Comparison of ENCODE assay signal across 20 cellular contexts in the genomic region with DNA sequence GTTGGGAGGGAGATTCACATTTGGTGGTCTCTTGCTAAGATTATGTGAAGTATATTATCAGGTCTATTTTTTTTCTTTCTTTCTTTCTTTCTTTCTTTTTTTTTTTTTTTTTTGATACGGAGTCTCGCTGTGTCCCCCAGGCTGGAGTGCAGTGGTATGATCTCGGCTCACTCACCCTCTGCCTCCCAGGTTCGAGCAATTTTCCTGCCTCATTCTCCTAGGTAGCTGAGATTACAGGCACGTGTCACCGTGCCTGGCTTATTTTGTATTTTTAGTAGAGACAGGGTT. TPM values are rescaled to one million over a fixed set of nuclear protein-coding genes. Genes with fewer than 3 reads are reported as not detected.
A peak's percentile ranks its signal among the peaks of the same experiment; 100 is the strongest.
DNase-seq lines count a peak whose midpoint lies in the region; ATAC-seq, FAIRE-seq and TF ChIP-seq lines count a peak whose summit lies in the region.
"Had no signal": no experiment of that assay in that cellular context is flagged by ENCODE, and none has a peak within 500 bp of the region (broad histone marks: within the 10 kb centered on the region; RNA-seq: fewer than 3 reads in every experiment).

No MANE protein-coding gene starts in this region.

- peaks cover 3% of the 10 kb centered on the region for H3K9me3 Mint-ChIP-seq in activated naive CD8-positive, alpha-beta T cell (ENCODE audit: low read depth)
- H3K9me3 Mint-ChIP-seq in activated naive CD8-positive, alpha-beta T cell treated with anti-CD3 and anti-CD28 coated beads, Interleukin-2, amount 50 U/mL, for 24 hours: peaks cover 9% of the 10 kb centered on the region
- peaks cover 4% of the 10 kb centered on the region for H3K9me3 Mint-ChIP-seq in CD8-positive, alpha-beta T cell
- H3K9me3 Mint-ChIP-seq in stimulated activated memory B cell treated with anti-CD40 and anti-IgM and Interleukin-4, amounts not matched to agents 10 μg/mL and 1 μg/mL and 100 μg/mL, for 72 hours: peaks cover 10% of the 10 kb centered on the region

- DNase-seq in activated naive CD8-positive, alpha-beta T cell treated with anti-CD3 and anti-CD28 coated beads, Interleukin-2, amount 50 U/mL, for 24 hours: no peak
- DNase-seq in CD8-positive, alpha-beta T cell: no peak
- DNase-seq in K562 (ENCODE audit: extremely low read depth in 1 of 4, low spot score in 3 of 4): no peak
- DNase-seq in NOMO-1 (lab: John Stamatoyannopoulos, UW; ENCODE audit: unreplicated experiment in 2 of 2): no peak
- no peak for DNase-seq in heart left ventricle
- DNase-seq: C1 segment of cervical spinal cord, DMS 273 treated with DMSO at 0.1 percent for 48 hours, DND-41, KG1, NCI-H1417, NCI-H187, NCI-H2107, NCI-H510A, NCI-H748 treated with DMSO at 0.1 percent for 48 hours, OCI-M1, SHP77 had no signal

- H3K9me1 ChIP-seq in K562 (ENCODE audit: control insufficient read depth, insufficient read depth, low read length): no peaks in the 10 kb centered on the region

- no peak overlapping the region for H3K4me3 ChIP-seq in CD8-positive, alpha-beta T cell (ENCODE audit: low read depth, low read length)
- H3K4me3 ChIP-seq in K562 (no peak overlapping the region), heart left ventricle (no peak overlapping the region)

- H2AFZ ChIP-seq in K562 (ENCODE audit: low read depth, low read length): no peak overlapping the region

- peak overlapping the region; percentile 38 for H3K27ac Mint-ChIP-seq in activated naive CD8-positive, alpha-beta T cell
- H3K27ac Mint-ChIP-seq in activated naive CD8-positive, alpha-beta T cell treated with anti-CD3 and anti-CD28 coated beads, Interleukin-2, amount 50 U/mL, for 24 hours: no peak overlapping the region
- H3K27ac Mint-ChIP-seq in CD8-positive, alpha-beta T cell: peak overlapping the region; percentile 9
- peak overlapping the region; percentile 47 for H3K27ac Mint-ChIP-seq in stimulated activated memory B cell treated with anti-CD40 and anti-IgM and Interleukin-4, amounts not matched to agents 10 μg/mL and 1 μg/mL and 100 μg/mL, for 72 hours

- no peak overlapping the region for H3K9ac ChIP-seq in K562 (ENCODE audit: insufficient read depth in 1 of 2, low read depth in 2 of 2, low read length in 2 of 2)

- no peak for TF ChIP-seq RAD21 in K562 (CRISPR knock-in tag; conservative IDR thresholded peaks at IDR 0.05 in 1 of 2, IDR thresholded peaks at IDR 0.05 in 1 of 2)

- in situ Hi-C loops in K562 (cut with MboI): no loop called here

- FAIRE-seq in K562 (lab: Jason Lieb, UNC): no peak
- FAIRE-seq: H54, HepG2 had no signal

- H3K9me3 ChIP-seq in CD8-positive, alpha-beta T cell (ENCODE audit: low read length): no peaks in the 10 kb centered on the region
- H3K9me3 ChIP-seq in K562 (replicated peaks; ENCODE audit: control insufficient read depth, insufficient read depth, low read depth, low read length) (no peaks in the 10 kb centered on the region), heart left ventricle (no peaks in the 10 kb centered on the region)

- POLR2A ChIA-PET in CD8-positive, alpha-beta T cell (lab: Charles Lee): no interaction called here
- POLR2A ChIA-PET in K562 (lab: Yijun Ruan, JAX): interaction anchor here (0.6 kb wide), 1 partner anchor 869 kb away, joined by 3 read pairs; no protein-coding TSS in a partner anchor

- no peak for TF ChIP-seq EP300 in K562 (IDR thresholded peaks at IDR 0.05; ENCODE audit: low read length)

- no peak for TF ChIP-seq CTCF in CD8-positive, alpha-beta T cell (IDR thresholded peaks at IDR 0.05)
- TF ChIP-seq CTCF in K562 (IDR thresholded peaks at IDR 0.05 in 2 of 3, conservative IDR thresholded peaks at IDR 0.05 in 1 of 3; ENCODE audit: insufficient read depth in 2 of 3, low read depth in 1 of 3, low read length in 3 of 3): no peak
- TF ChIP-seq CTCF in heart left ventricle (IDR thresholded peaks at IDR 0.05): no peak

- no peak for ATAC-seq in activated naive CD8-positive, alpha-beta T cell treated with anti-CD3 and anti-CD28 coated beads, Interleukin-2, amount 50 U/mL, for 24 hours
- no peak for ATAC-seq in CD8-positive, alpha-beta T cell
- ATAC-seq in K562: no peak
- no peak for ATAC-seq in stimulated activated memory B cell treated with anti-CD40 and anti-IgM and Interleukin-4, amounts not matched to agents 10 μg/mL and 1 μg/mL and 100 μg/mL, for 72 hours
- ATAC-seq in heart left ventricle: no peak
- ATAC-seq: HepG2 had no signal

- H3K4me3 Mint-ChIP-seq in activated naive CD8-positive, alpha-beta T cell: peak overlapping the region; percentile 17
- H3K4me3 Mint-ChIP-seq in activated naive CD8-positive, alpha-beta T cell treated with anti-CD3 and anti-CD28 coated beads, Interleukin-2, amount 50 U/mL, for 24 hours: no peak overlapping the region
- H3K4me3 Mint-ChIP-seq in CD8-positive, alpha-beta T cell: no peak overlapping the region
- no peak overlapping the region for H3K4me3 Mint-ChIP-seq in stimulated activated memory B cell treated with anti-CD40 and anti-IgM and Interleukin-4, amounts not matched to agents 10 μg/mL and 1 μg/mL and 100 μg/mL, for 72 hours

- no peaks in the 10 kb centered on the region for H3K27me3 ChIP-seq in CD8-positive, alpha-beta T cell (ENCODE audit: insufficient read depth, low read length)
- H3K27me3 ChIP-seq in K562 (ENCODE audit: control insufficient read depth in 2 of 2, insufficient read depth in 2 of 2, low read length in 2 of 2) (no peaks in the 10 kb centered on the region), heart left ventricle (no peaks in the 10 kb centered on the region)

- intact Hi-C loops in CD8-positive, alpha-beta T cell (cut with DNase I, micrococcal nuclease): no loop called here
- intact Hi-C loops in K562 (cut with micrococcal nuclease): loop anchor here (2.0 to 10.0 kb wide), 2 partner anchors 86 to 320 kb away; no protein-coding TSS in a partner anchor
- intact Hi-C loops in heart left ventricle (cut with DNase I): no loop called here

- H3K4me1 ChIP-seq in CD8-positive, alpha-beta T cell (ENCODE audit: insufficient read depth, low read length): peaks cover 70% of the 10 kb centered on the region
- H3K4me1 ChIP-seq in K562 (replicated peaks in 1 of 2; ENCODE audit: control insufficient read depth in 2 of 2, insufficient read depth in 2 of 2, low read length in 2 of 2) (peaks cover 7 to 22% of the 10 kb centered on the region in 2 experiments; a peak in 3 of 5 replicates), heart left ventricle (peaks cover 0 to 52% (median 0%) of the 10 kb centered on the region in 12 donors)

- H3K36me3 Mint-ChIP-seq in activated naive CD8-positive, alpha-beta T cell: peaks cover 18% of the 10 kb centered on the region
- peaks cover 44% of the 10 kb centered on the region for H3K36me3 Mint-ChIP-seq in activated naive CD8-positive, alpha-beta T cell treated with anti-CD3 and anti-CD28 coated beads, Interleukin-2, amount 50 U/mL, for 24 hours (ENCODE audit: low read depth)
- H3K36me3 Mint-ChIP-seq in CD8-positive, alpha-beta T cell: peaks cover 33% of the 10 kb centered on the region
- H3K36me3 Mint-ChIP-seq in stimulated activated memory B cell treated with anti-CD40 and anti-IgM and Interleukin-4, amounts not matched to agents 10 μg/mL and 1 μg/mL and 100 μg/mL, for 72 hours: peaks cover 49% of the 10 kb centered on the region

- H3K36me3 ChIP-seq in CD8-positive, alpha-beta T cell (ENCODE audit: insufficient read depth, low read length): no peaks in the 10 kb centered on the region
- peaks cover 16% of the 10 kb centered on the region; the same call in 2 of the 3 replicates for H3K36me3 ChIP-seq in K562 (ENCODE audit: control insufficient read depth, insufficient read depth, low read length)
- peaks cover 0 to 10% (median 0%) of the 10 kb centered on the region in 9 donors for H3K36me3 ChIP-seq in heart left ventricle

- no peaks in the 10 kb centered on the region for H3K27me3 Mint-ChIP-seq in activated naive CD8-positive, alpha-beta T cell
- no peaks in the 10 kb centered on the region for H3K27me3 Mint-ChIP-seq in activated naive CD8-positive, alpha-beta T cell treated with anti-CD3 and anti-CD28 coated beads, Interleukin-2, amount 50 U/mL, for 24 hours
- H3K27me3 Mint-ChIP-seq in CD8-positive, alpha-beta T cell (ENCODE audit: low read depth): no peaks in the 10 kb centered on the region
- no peaks in the 10 kb centered on the region for H3K27me3 Mint-ChIP-seq in stimulated activated memory B cell treated with anti-CD40 and anti-IgM and Interleukin-4, amounts not matched to agents 10 μg/mL and 1 μg/mL and 100 μg/mL, for 72 hours

- CTCF ChIA-PET in CD8-positive, alpha-beta T cell (lab: Charles Lee): interaction anchor here (0.6 to 0.7 kb wide), 2 partner anchors 145 to 205 kb away, joined by 3 to 4 read pairs; no protein-coding TSS in a partner anchor
- CTCF ChIA-PET in K562 (lab: Yijun Ruan, JAX; ENCODE audit: low intra/inter-chr PET ratio): interaction anchor here (1.4 kb wide), 1 partner anchor 171 kb away, joined by 4 read pairs; no protein-coding TSS in a partner anchor

- BruUV-seq in K562 (replicated peaks; lab: Mats Ljungman, UMichigan): no TSS peak

- WGBS in K562 (ENCODE audit: insufficient coverage, low coverage, missing lambda C conversion rate): 67% methylated on average over 4 of the region's 6 CpGs
- 89 to 94% (median 93%) methylated on average over 6 of the region's 6 CpGs for WGBS in heart left ventricle, 4 donors

- no peak overlapping the region for H3K27ac ChIP-seq in CD8-positive, alpha-beta T cell (ENCODE audit: low read depth, low read length)
- H3K27ac ChIP-seq in K562 (ENCODE audit: extremely low read depth, low read depth, low read length) (no peak overlapping the region), heart left ventricle (no peak overlapping the region)

- peaks cover 13% of the 10 kb centered on the region; the same call in 1 of the 2 replicates for H4K20me1 ChIP-seq in K562 (replicated peaks; ENCODE audit: control insufficient read depth, insufficient read depth, low read length)

- H3K4me1 Mint-ChIP-seq in activated naive CD8-positive, alpha-beta T cell (ENCODE audit: low read depth): peaks cover 81% of the 10 kb centered on the region
- H3K4me1 Mint-ChIP-seq in activated naive CD8-positive, alpha-beta T cell treated with anti-CD3 and anti-CD28 coated beads, Interleukin-2, amount 50 U/mL, for 24 hours: peaks cover 80% of the 10 kb centered on the region
- peaks cover 80% of the 10 kb centered on the region for H3K4me1 Mint-ChIP-seq in CD8-positive, alpha-beta T cell (ENCODE audit: low read depth)
- H3K4me1 Mint-ChIP-seq in stimulated activated memory B cell treated with anti-CD40 and anti-IgM and Interleukin-4, amounts not matched to agents 10 μg/mL and 1 μg/mL and 100 μg/mL, for 72 hours: peaks cover 84% of the 10 kb centered on the region

- peaks cover 83% of the 10 kb centered on the region for H3K79me2 ChIP-seq in K562 (ENCODE audit: control insufficient read depth, insufficient read depth, low read length)

- no peak for TF ChIP-seq POLR2A in K562 (conservative IDR thresholded peaks at IDR 0.05)
- no peak for TF ChIP-seq POLR2A in heart left ventricle (IDR thresholded peaks at IDR 0.05)

- H3K4me2 ChIP-seq in K562 (ENCODE audit: insufficient read depth, low read length): no peak overlapping the region

RNA-seq across cellular contexts. Expression of a gene that starts 9.8 kb away (rescaled TPM):
- total RNA-seq in CD8-positive, alpha-beta T cell: 10 to 100 TPM; 25.4 to 26.2 TPM
- 24.7 and 26.6 TPM in 2 replicates for total RNA-seq in K562 (2011; cell fraction: chromatin; rRNA removed; ENCODE audit: low replicate concordance)
- 14.5 and 15.1 TPM in 2 replicates for total RNA-seq in K562 (2011; cell fraction: nucleolus; rRNA removed)
- total RNA-seq in K562 (2011; cell fraction: nucleoplasm; rRNA removed): 20.1 and 32.4 TPM in 2 replicates
- 4.9 and 7.1 TPM in 2 replicates for total RNA-seq in K562 (2014; rRNA removed)
- total RNA-seq in K562 (2014; rRNA removed; fragmentation: Illumina TruSeq; extraction: Trizol): 5.4 and 5.6 TPM in 2 replicates
- total RNA-seq in K562 (2015; rRNA removed; fragmentation: Illumina TruSeq; extraction: Trizol): 6.3 and 6.4 TPM in 2 replicates
- 15.5 and 16.3 TPM in 2 replicates for total RNA-seq in K562 (2021)
- 3.2 and 5.2 TPM in 2 replicates for polyA plus RNA-seq in K562 (2011; rRNA removed)
- 3.0 and 3.4 TPM in 2 replicates for polyA plus RNA-seq in K562 (2011; cell fraction: cytosol; rRNA removed)
- polyA plus RNA-seq in K562 (2011; cell fraction: nucleus; rRNA removed): 7.8 and 14.6 TPM in 2 replicates
- polyA plus RNA-seq in K562 (2012): 6.3 and 6.6 TPM in 2 replicates
- 8.7 and 9.0 TPM in 2 replicates for polyA plus RNA-seq in K562 (2014; fragmentation: Illumina TruSeq; extraction: Trizol)
- polyA plus RNA-seq in K562 (2014; fragmentation: Nextera tagmentation; extraction: Ambion mirVana): under 1 TPM; 0.35 to 0.58 TPM
- polyA plus RNA-seq in K562 (2014; rRNA removed): 5.3 and 5.5 TPM in 2 replicates
- 6.5 and 10.2 TPM in 2 replicates for polyA minus RNA-seq in K562 (2011; rRNA and poly(A)+ RNA removed)
- 10.4 and 12.0 TPM in 2 replicates for polyA minus RNA-seq in K562 (2011; cell fraction: cytosol; rRNA and poly(A)+ RNA removed)
- polyA minus RNA-seq in K562 (2011; cell fraction: nucleus; rRNA and poly(A)+ RNA removed): 5.7 and 7.3 TPM in 2 replicates
- total RNA-seq in heart left ventricle: 10 to 100 TPM in 1 of 9 donors, 1 to 10 TPM in 8; 1.8 to 12.6 (median 2.5) TPM
- polyA plus RNA-seq in heart left ventricle: 1 to 10 TPM; 1.2 to 4.2 TPM
